ENCODE assay signal across 9 cellular contexts in the genomic region with DNA sequence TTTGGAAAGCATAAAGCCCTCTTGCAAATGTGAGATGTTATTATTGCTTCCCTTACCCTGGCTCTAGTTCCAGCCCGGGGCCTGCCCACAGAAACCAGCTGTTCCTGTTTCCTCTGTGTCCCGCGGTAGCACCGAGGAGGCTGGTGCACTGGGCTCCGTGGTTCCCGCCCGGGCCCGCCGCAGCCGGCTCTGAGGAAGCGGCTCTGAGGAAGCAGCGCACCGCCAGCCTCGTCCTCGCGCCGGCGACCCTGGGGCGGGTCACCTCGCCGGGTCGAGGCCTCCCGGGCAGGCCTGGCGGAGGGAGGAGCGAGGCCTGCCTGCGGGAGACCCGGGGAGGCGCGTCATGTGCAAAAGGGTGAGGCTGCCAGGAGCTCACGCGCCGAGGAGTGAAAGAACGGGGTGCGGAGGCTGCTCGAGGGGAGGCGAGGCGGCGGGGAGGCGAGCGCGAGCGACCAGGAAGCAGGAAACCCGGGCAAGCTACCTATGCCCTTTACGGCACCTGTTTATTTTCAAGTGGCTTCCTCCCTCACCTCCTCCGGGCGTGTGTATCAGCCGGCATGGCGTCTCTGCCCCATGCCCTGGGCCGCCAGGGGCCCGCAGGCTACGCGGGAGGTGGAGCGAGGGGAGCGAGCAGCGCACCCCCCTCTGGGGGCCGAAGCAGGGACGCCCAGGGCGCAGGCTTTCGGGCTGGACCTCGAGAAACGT.
A peak's percentile ranks its signal among the peaks of the same experiment; 100 is the strongest.
DNase-seq lines count a peak whose midpoint lies in the region; ATAC-seq, FAIRE-seq and TF ChIP-seq lines count a peak whose summit lies in the region.
"Had no signal": no experiment of that assay in that cellular context is flagged by ENCODE, and none has a peak within 500 bp of the region (broad histone marks: within the 10 kb centered on the region; RNA-seq: fewer than 3 reads in every experiment).

No MANE protein-coding gene starts in this region.

- H3K9ac ChIP-seq in K562 (ENCODE audit: insufficient read depth in 1 of 2, low read depth in 2 of 2, low read length in 2 of 2) (peak overlapping the region in 1 of 2 experiments; percentile 81; a peak in 2 of 4 replicates), iPS-18a (ENCODE audit: low read length) (no peak overlapping the region), skeletal muscle tissue (ENCODE audit: low read depth in 1 of 3, low read length in 3 of 3) (peak overlapping the region; percentile 57 to 74 (median 63))

- no peaks in the 10 kb centered on the region for H3K27me3 Mint-ChIP-seq in CD4-positive, alpha-beta T cell
- peaks cover 7% of the 10 kb centered on the region for H3K27me3 Mint-ChIP-seq in T-helper 2 cell treated with Interferon-gamma antibody and Interleukin-4, amounts not matched to agents 5 μg/mL and 100 μg/mL, for 36 hours (ENCODE audit: low read depth)

- peaks cover 4 to 9% of the 10 kb centered on the region in 2 experiments; a peak in 3 of 5 replicates for H3K4me1 ChIP-seq in K562 (replicated peaks in 1 of 2; ENCODE audit: control insufficient read depth in 2 of 2, insufficient read depth in 2 of 2, low read length in 2 of 2)
- H3K4me1 ChIP-seq in iPS-18a (ENCODE audit: control insufficient read depth, low read depth, low read length): peaks cover 6% of the 10 kb centered on the region
- H3K4me1 ChIP-seq in skeletal muscle tissue (ENCODE audit: control insufficient read depth in 3 of 3, insufficient read depth in 3 of 3, low read length in 3 of 3): peaks cover 10 to 11% (median 11%) of the 10 kb centered on the region in 3 donors

- 2% methylated on average over 44 of the region's 61 CpGs for WGBS in K562 (ENCODE audit: insufficient coverage, low coverage, missing lambda C conversion rate)

- no peaks in the 10 kb centered on the region; the same call in 1 of the 2 replicates for H4K20me1 ChIP-seq in K562 (replicated peaks; ENCODE audit: control insufficient read depth, insufficient read depth, low read length)

- in situ Hi-C loops in K562 (cut with MboI): no loop called here

- peaks cover 5% of the 10 kb centered on the region for H3K9me3 Mint-ChIP-seq in CD4-positive, alpha-beta T cell
- no peaks in the 10 kb centered on the region for H3K9me3 Mint-ChIP-seq in T-helper 2 cell treated with Interferon-gamma antibody and Interleukin-4, amounts not matched to agents 5 μg/mL and 100 μg/mL, for 36 hours

- intact Hi-C loops in CD4-positive, alpha-beta T cell (cut with DNase I, micrococcal nuclease): loop anchor here in 1 of 2 experiments (10.0 kb wide), 1 partner anchor 375 kb away; no protein-coding TSS in a partner anchor
- intact Hi-C loops in K562 (cut with micrococcal nuclease): no loop called here

- H3K36me3 ChIP-seq in K562 (ENCODE audit: control insufficient read depth, insufficient read depth, low read length) (no peaks in the 10 kb centered on the region), iPS-18a (ENCODE audit: control insufficient read depth, low read depth, low read length) (no peaks in the 10 kb centered on the region), skeletal muscle tissue (ENCODE audit: control insufficient read depth in 3 of 3, insufficient read depth in 3 of 3, low read length in 3 of 3) (no peaks in the 10 kb centered on the region)

- H3K9me1 ChIP-seq in K562 (ENCODE audit: control insufficient read depth, insufficient read depth, low read length): no peaks in the 10 kb centered on the region

- DNase-seq in CD4-positive, alpha-beta T cell: peak; percentile 25 to 59 (median 46)
- peak; percentile 22 for DNase-seq in T-helper 2 cell treated with Interferon-gamma antibody and Interleukin-4, amounts not matched to agents 5 μg/mL and 100 μg/mL, for 36 hours (ENCODE audit: low spot score)
- DNase-seq in K562 (ENCODE audit: extremely low read depth in 1 of 4, low spot score in 3 of 4): peak; percentile 9 to 32 (median 16)
- DNase-seq in NCI-H1436 (lab: John Stamatoyannopoulos, UW): no peak

- no peaks in the 10 kb centered on the region for H3K27me3 ChIP-seq in CD4-positive, alpha-beta T cell (ENCODE audit: control insufficient read depth, insufficient read depth, low read length)
- H3K27me3 ChIP-seq in K562 (ENCODE audit: control insufficient read depth in 2 of 2, insufficient read depth in 2 of 2, low read length in 2 of 2) (peaks cover 18 to 21% of the 10 kb centered on the region in 2 experiments), iPS-18a (ENCODE audit: control insufficient read depth, insufficient read depth, low read length) (peaks cover 27% of the 10 kb centered on the region), skeletal muscle tissue (ENCODE audit: control insufficient read depth in 3 of 3, insufficient read depth in 3 of 3, low read length in 3 of 3) (peaks cover 0 to 5% (median 0%) of the 10 kb centered on the region in 3 donors)

- TF ChIP-seq POLR2A in K562 (conservative IDR thresholded peaks at IDR 0.05): no peak

- peaks cover 25% of the 10 kb centered on the region for H3K36me3 Mint-ChIP-seq in CD4-positive, alpha-beta T cell (ENCODE audit: low read depth)
- no peaks in the 10 kb centered on the region for H3K36me3 Mint-ChIP-seq in T-helper 2 cell treated with Interferon-gamma antibody and Interleukin-4, amounts not matched to agents 5 μg/mL and 100 μg/mL, for 36 hours (ENCODE audit: low read depth)

- peaks cover 23% of the 10 kb centered on the region for H3K4me1 Mint-ChIP-seq in CD4-positive, alpha-beta T cell (ENCODE audit: low read depth)
- peaks cover 7% of the 10 kb centered on the region for H3K4me1 Mint-ChIP-seq in T-helper 2 cell treated with Interferon-gamma antibody and Interleukin-4, amounts not matched to agents 5 μg/mL and 100 μg/mL, for 36 hours (ENCODE audit: low read depth)

- POLR2A ChIA-PET in CD4-positive, alpha-beta T cell (lab: Charles Lee): interaction anchor here (0.7 to 2.5 kb wide), 11 partner anchors 12 to 854 kb away, joined by 3 to 27 read pairs (median 4); a partner anchor contains a TSS
- POLR2A ChIA-PET in K562 (lab: Yijun Ruan, JAX): interaction anchor here (0.5 to 0.8 kb wide), 3 partner anchors 164 to 628 kb away, joined by 3 read pairs; no protein-coding TSS in a partner anchor

- CTCF ChIA-PET in CD4-positive, alpha-beta T cell (lab: Charles Lee): interaction anchor here (0.9 kb wide), 1 partner anchor 9 kb away, joined by 3 read pairs; no protein-coding TSS in a partner anchor
- CTCF ChIA-PET in K562 (lab: Yijun Ruan, JAX; ENCODE audit: low intra/inter-chr PET ratio): no interaction called here

- peak overlapping the region; percentile 87 for H3K4me3 Mint-ChIP-seq in CD4-positive, alpha-beta T cell
- peak overlapping the region; percentile 69 for H3K4me3 Mint-ChIP-seq in T-helper 2 cell treated with Interferon-gamma antibody and Interleukin-4, amounts not matched to agents 5 μg/mL and 100 μg/mL, for 36 hours

- TF ChIP-seq CTCF in CD4-positive, alpha-beta T cell (IDR thresholded peaks at IDR 0.05): no peak
- no peak for TF ChIP-seq CTCF in K562 (IDR thresholded peaks at IDR 0.05 in 2 of 3, conservative IDR thresholded peaks at IDR 0.05 in 1 of 3; ENCODE audit: insufficient read depth in 2 of 3, low read depth in 1 of 3, low read length in 3 of 3)

- no peak for FAIRE-seq in K562 (lab: Jason Lieb, UNC)

- ATAC-seq in CD4-positive, alpha-beta T cell (ENCODE audit: poor library complexity): peak; percentile 84
- ATAC-seq in GM19351 (IDR thresholded peaks at IDR 0.05; ENCODE audit: unreplicated experiment) (peak; percentile 76), HG03558 (IDR thresholded peaks at IDR 0.05; ENCODE audit: extremely low read depth, unreplicated experiment) (peak; percentile 47), K562 (peak; percentile 78)

- peak overlapping the region; percentile 59 for H3K4me2 ChIP-seq in K562 (ENCODE audit: insufficient read depth, low read length)

- no peak for TF ChIP-seq EP300 in K562 (IDR thresholded peaks at IDR 0.05; ENCODE audit: low read length)

- TF ChIP-seq RAD21 in K562 (CRISPR knock-in tag; conservative IDR thresholded peaks at IDR 0.05 in 1 of 2, IDR thresholded peaks at IDR 0.05 in 1 of 2): no peak

- peaks cover 3% of the 10 kb centered on the region for H3K9me3 ChIP-seq in CD4-positive, alpha-beta T cell (ENCODE audit: control insufficient read depth, low read length)
- H3K9me3 ChIP-seq in K562 (replicated peaks; ENCODE audit: control insufficient read depth, insufficient read depth, low read depth, low read length) (no peaks in the 10 kb centered on the region), iPS-18a (ENCODE audit: control insufficient read depth, low read depth, low read length) (no peaks in the 10 kb centered on the region), skeletal muscle tissue (ENCODE audit: control insufficient read depth in 3 of 3, low read length in 3 of 3) (no peaks in the 10 kb centered on the region)

- peak overlapping the region; percentile 62 for H3K27ac ChIP-seq in CD4-positive, alpha-beta T cell (ENCODE audit: low read depth, low read length)
- no peak overlapping the region for H3K27ac ChIP-seq in K562 (ENCODE audit: extremely low read depth, low read depth, low read length)
- H3K27ac ChIP-seq in iPS-18a (ENCODE audit: low read length): no peak overlapping the region
- no peak overlapping the region for H3K27ac ChIP-seq in skeletal muscle tissue (ENCODE audit: low read depth, low read length)
- H3K27ac ChIP-seq: SK-N-MC had no signal

- peak overlapping the region; percentile 55 for H3K27ac Mint-ChIP-seq in CD4-positive, alpha-beta T cell
- peak overlapping the region; percentile 31 for H3K27ac Mint-ChIP-seq in T-helper 2 cell treated with Interferon-gamma antibody and Interleukin-4, amounts not matched to agents 5 μg/mL and 100 μg/mL, for 36 hours

- H3K79me2 ChIP-seq in K562 (ENCODE audit: control insufficient read depth, insufficient read depth, low read length): no peaks in the 10 kb centered on the region

- BruUV-seq in K562 (replicated peaks; lab: Mats Ljungman, UMichigan): no TSS peak

- peak overlapping the region; percentile 55 for H2AFZ ChIP-seq in K562 (ENCODE audit: low read depth, low read length)

- H3K4me3 ChIP-seq in K562 (peak overlapping the region; percentile 26), iPS-18a (ENCODE audit: low read length) (peak overlapping the region; percentile 54), skeletal muscle tissue (ENCODE audit: low read length in 3 of 3) (peak overlapping the region; percentile 68 to 75 (median 71))
- H3K4me3 ChIP-seq: SK-N-MC had no signal

TF ChIP-seq in K562, 482 proteins besides CTCF, POLR2A, EP300 and RAD21 (continues in another document):
- TF ChIP-seq SMARCE1 (IDR thresholded peaks at IDR 0.05) (no peak), TRIM24 (IDR thresholded peaks at IDR 0.05) (no peak), ELF1 (tag; IDR thresholded peaks at IDR 0.05) (peak; percentile 5; the same call in 1 of the 2 replicates), ERF (CRISPR knock-in tag; IDR thresholded peaks at IDR 0.05) (no peak), MXI1 (IDR thresholded peaks at IDR 0.05; ENCODE audit: low read depth, low read length) (no peak), CHD2 (IDR thresholded peaks at IDR 0.05; ENCODE audit: low read depth, low read length) (no peak)
